ENCODE assay signal across 22 cellular contexts in the genomic region with DNA sequence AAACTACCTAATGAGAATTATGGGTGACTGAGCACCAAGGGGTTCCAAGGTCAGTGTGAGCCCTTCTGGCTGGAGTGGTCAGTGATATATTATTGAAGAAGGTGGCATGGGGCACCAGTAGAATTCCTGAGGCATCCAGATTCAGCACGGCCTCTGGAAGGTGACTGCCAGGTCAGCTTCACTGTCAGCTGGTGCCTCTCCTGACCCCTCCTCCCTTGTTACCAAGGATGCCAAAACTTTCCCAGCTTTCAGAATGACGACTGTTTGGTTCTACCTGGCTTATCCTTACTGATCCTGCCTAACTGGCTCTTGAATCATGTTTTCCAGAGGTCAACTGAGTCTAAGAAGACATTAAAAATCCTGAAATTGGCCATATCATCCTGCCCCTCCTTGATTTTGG.
DNase-seq lines count a peak whose midpoint lies in the region; ATAC-seq, FAIRE-seq and TF ChIP-seq lines count a peak whose summit lies in the region.
"Had no signal": no experiment of that assay in that cellular context is flagged by ENCODE, and none has a peak within 500 bp of the region (broad histone marks: within the 10 kb centered on the region; RNA-seq: fewer than 3 reads in every experiment).

No MANE protein-coding gene starts in this region.

- no peaks in the 10 kb centered on the region for H3K27me3 ChIP-seq in gastroesophageal sphincter

- 31% methylated on average over 2 of the region's 2 CpGs for WGBS in A549 (ENCODE audit: missing lambda C conversion rate)
- 80 to 83% methylated on average over 1 to 2 of the region's 2 CpGs for WGBS in gastroesophageal sphincter (ENCODE audit: low coverage in 1 of 2), 2 donors

- POLR2A ChIA-PET in A549 (lab: Yijun Ruan, JAX), result interaction anchor here (0.9 kb wide), 1 partner anchor 55 kb away, joined by 4 read pairs; no protein-coding TSS in a partner anchor

- H3K4me1 ChIP-seq in A549 (peaks cover 14% of the 10 kb centered on the region; the same call in 2 of the 3 replicates), gastroesophageal sphincter (peaks cover 0 to 11% (median 5%) of the 10 kb centered on the region in 3 donors)

- no peak for FAIRE-seq in A549 (lab: Jason Lieb, UNC)
- FAIRE-seq: GM12891, GM19239, H54, HTR-8/SVneo had no signal

- DNase-seq in A549 (ENCODE audit: low read depth in 1 of 2, low spot score in 1 of 2) (no peak), M059J (ENCODE audit: low read depth) (peak; percentile 83), glomerular visceral epithelial cell (ENCODE audit: extremely low spot score) (peak; percentile 35), COLO668 (lab: John Stamatoyannopoulos, UW; ENCODE audit: unreplicated experiment) (no peak)
- DNase-seq: 8988T; AML-193; Calu3; CD4-positive, alpha-beta T cell; DMS53; DND-41; EL; HCEC 1CT; KBM-7 had no signal

- H3K36me3 ChIP-seq in gastroesophageal sphincter, result no peaks in the 10 kb centered on the region

- no peak for TF ChIP-seq RAD21 in A549 (conservative IDR thresholded peaks at IDR 0.05 in 1 of 2, IDR thresholded peaks at IDR 0.05 in 1 of 2)

- CTCF ChIA-PET in A549 (lab: Yijun Ruan, JAX), result interaction anchor here (0.7 to 1.8 kb wide), 3 partner anchors 13 to 68 kb away, joined by 3 to 4 read pairs (median 4); no protein-coding TSS in a partner anchor

- H3K9me3 ChIP-seq in A549, result no peaks in the 10 kb centered on the region
- no peaks in the 10 kb centered on the region for H3K9me3 ChIP-seq in gastroesophageal sphincter

- H3K4me3 ChIP-seq in A549 (no peak overlapping the region), gastroesophageal sphincter (no peak overlapping the region)
- H3K4me3 ChIP-seq: GM23338 had no signal

- TF ChIP-seq CTCF in A549 (IDR thresholded peaks at IDR 0.05) (no peak), gastroesophageal sphincter (IDR thresholded peaks at IDR 0.05) (no peak)

- no peak for TF ChIP-seq POLR2A in A549 (IDR thresholded peaks at IDR 0.05; ENCODE audit: low read length)
- TF ChIP-seq POLR2A in gastroesophageal sphincter (IDR thresholded peaks at IDR 0.05), result no peak

- ATAC-seq in A549 (no peak), HG03095 (IDR thresholded peaks at IDR 0.05; ENCODE audit: unreplicated experiment) (no peak), gastroesophageal sphincter (no peak), GM21526 (IDR thresholded peaks at IDR 0.05; ENCODE audit: low FRiP score, unreplicated experiment) (no peak)
- ATAC-seq: GM23338 had no signal

- H3K27ac ChIP-seq in A549 (peak overlapping the region; percentile 39 to 84; a peak in 5 of 6 replicates), gastroesophageal sphincter (no peak overlapping the region)
- H3K27ac ChIP-seq: C4-2B had no signal

- no peak overlapping the region for H3K4me2 ChIP-seq in A549
- H3K4me2 ChIP-seq: GM23338 had no signal

- TF ChIP-seq EP300 in A549 (IDR thresholded peaks at IDR 0.05) (no peak), gastroesophageal sphincter (IDR thresholded peaks at IDR 0.05) (no peak)

TF ChIP-seq in A549, 52 proteins besides CTCF, POLR2A, EP300 and RAD21:
- no peak for TF ChIP-seq KDM5A (IDR thresholded peaks at IDR 0.05)
- TF ChIP-seq, protein P1, sequence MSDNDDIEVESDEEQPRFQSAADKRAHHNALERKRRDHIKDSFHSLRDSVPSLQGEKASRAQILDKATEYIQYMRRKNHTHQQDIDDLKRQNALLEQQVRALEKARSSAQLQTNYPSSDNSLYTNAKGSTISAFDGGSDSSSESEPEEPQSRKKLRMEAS (IDR thresholded peaks at IDR 0.05), result no peak
- TF ChIP-seq, protein P2, sequence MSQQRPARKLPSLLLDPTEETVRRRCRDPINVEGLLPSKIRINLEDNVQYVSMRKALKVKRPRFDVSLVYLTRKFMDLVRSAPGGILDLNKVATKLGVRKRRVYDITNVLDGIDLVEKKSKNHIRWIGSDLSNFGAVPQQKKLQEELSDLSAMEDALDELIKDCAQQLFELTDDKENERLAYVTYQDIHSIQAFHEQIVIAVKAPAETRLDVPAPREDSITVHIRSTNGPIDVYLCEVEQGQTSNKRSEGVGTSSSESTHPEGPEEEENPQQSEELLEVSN (IDR thresholded peaks at IDR 0.05; ENCODE audit: borderline replicate concordance, low read depth), result no peak
- TF ChIP-seq FOSB (CRISPR knock-in tag; IDR thresholded peaks at IDR 0.05), result no peak
- TF ChIP-seq EHF (CRISPR knock-in tag; IDR thresholded peaks at IDR 0.05), result no peak
- no peak for TF ChIP-seq SREBF2 (IDR thresholded peaks at IDR 0.05)
- no peak for TF ChIP-seq ESRRA (IDR thresholded peaks at IDR 0.05; ENCODE audit: borderline replicate concordance, low read length)
- TF ChIP-seq TP53 (CRISPR knock-in tag; IDR thresholded peaks at IDR 0.05), result no peak
- TF ChIP-seq HDAC2 (IDR thresholded peaks at IDR 0.05), result no peak
- TF ChIP-seq MAFK (IDR thresholded peaks at IDR 0.05; ENCODE audit: partially characterized antibody), result no peak
- TF ChIP-seq EHMT2 (IDR thresholded peaks at IDR 0.05; ENCODE audit: low read depth), result no peak
- TF ChIP-seq ZSCAN20 (CRISPR knock-in tag; IDR thresholded peaks at IDR 0.05), result no peak
TF ChIP-seq in A549: peak in this region for 0.

Comparison
In these comparisons a context has a peak if more than half of its experiments do, and no peak if none do; other contexts are left out.
1. DNase-seq: peak in M059J (single experiment) and glomerular visceral epithelial cell (single experiment); none in A549 (0 of 2) and COLO668 (single experiment).
2. H3K27ac ChIP-seq: peak in A549 (2 of 2); none in gastroesophageal sphincter (0 of 4).